ENCODE assay signal across 9 cellular contexts in the genomic region with DNA sequence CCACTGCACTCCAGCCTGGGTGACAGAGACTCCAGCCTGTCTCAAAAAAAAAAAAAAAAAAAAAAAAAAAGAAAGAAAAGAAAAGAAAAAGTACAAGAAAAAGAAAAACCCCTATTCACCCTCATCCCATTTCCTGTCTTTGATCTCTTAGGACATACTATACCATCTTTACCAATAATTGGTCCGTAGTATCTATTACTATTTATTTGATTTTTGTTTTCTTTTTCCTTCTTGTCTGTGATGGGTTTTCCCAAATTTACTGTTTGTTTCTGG. TPM values are rescaled to one million over a fixed set of nuclear protein-coding genes. Genes with fewer than 3 reads are reported as not detected.
DNase-seq lines count a peak whose midpoint lies in the region; ATAC-seq and TF ChIP-seq lines count a peak whose summit lies in the region.
"Had no signal": no experiment of that assay in that cellular context is flagged by ENCODE, and none has a peak within 500 bp of the region (broad histone marks: within the 10 kb centered on the region; RNA-seq: fewer than 3 reads in every experiment).

No MANE protein-coding gene starts in this region.

- H3K4me3 ChIP-seq in CD8-positive, alpha-beta memory T cell (ENCODE audit: low read length), result peak overlapping the region; percentile 96
- no peak overlapping the region for H3K4me3 ChIP-seq in KMS-11 (IDR thresholded peaks at IDR 0.05; ENCODE audit: insufficient read depth, low read depth, low read length)
- peak overlapping the region in 2 of 3 donors; percentile 67 to 83 for H3K4me3 ChIP-seq in breast epithelium
- H3K4me3 ChIP-seq in neuron (ENCODE audit: low read length), result peak overlapping the region; percentile 89

- H3K4me2 ChIP-seq in KMS-11, result peak overlapping the region; percentile 87

- H3K27ac Mint-ChIP-seq in CD8-positive, alpha-beta memory T cell, result peak overlapping the region; percentile 93 to 98 (median 96)

- peaks cover 45 to 59% (median 52%) of the 10 kb centered on the region in 3 donors for H3K4me1 Mint-ChIP-seq in CD8-positive, alpha-beta memory T cell

- DNase-seq in CD8-positive, alpha-beta memory T cell, result no peak
- DNase-seq in breast epithelium (ENCODE audit: low spot score in 2 of 2), result no peak
- no peak for DNase-seq in SK-N-DZ (ENCODE audit: low spot score)
- no peak for DNase-seq in RKO (ENCODE audit: low spot score)
- DNase-seq: cortex of kidney had no signal

- peaks cover 0 to 8% (median 3%) of the 10 kb centered on the region in 5 donors for H3K9me3 Mint-ChIP-seq in CD8-positive, alpha-beta memory T cell

- H3K27ac ChIP-seq in CD8-positive, alpha-beta memory T cell (ENCODE audit: low read depth, low read length), result peak overlapping the region; percentile 87
- H3K27ac ChIP-seq in KMS-11 (peak overlapping the region; percentile 58), breast epithelium (peak overlapping the region in 1 of 2 donors; percentile 88)

- intact Hi-C loops in breast epithelium (cut with DNase I; ENCODE audit: low total_unique reads), result no loop called here

- H3K27me3 ChIP-seq in CD8-positive, alpha-beta memory T cell (ENCODE audit: insufficient read depth, low read length, poor library complexity, severe bottlenecking), result peaks cover 4% of the 10 kb centered on the region
- H3K27me3 ChIP-seq in KMS-11 (ENCODE audit: insufficient read depth, low read depth) (peaks cover 4% of the 10 kb centered on the region; the same call in 1 of the 2 replicates), breast epithelium (no peaks in the 10 kb centered on the region), neuron (ENCODE audit: insufficient read depth, low read length) (no peaks in the 10 kb centered on the region)

- ATAC-seq in GM21360 (IDR thresholded peaks at IDR 0.05; ENCODE audit: unreplicated experiment) (no peak), GM21825 (IDR thresholded peaks at IDR 0.05; ENCODE audit: unreplicated experiment) (no peak)

- no peaks in the 10 kb centered on the region for H4K20me1 ChIP-seq in KMS-11 (ENCODE audit: insufficient read depth)

- peaks cover 0 to 12% (median 0%) of the 10 kb centered on the region in 3 donors for H3K36me3 Mint-ChIP-seq in CD8-positive, alpha-beta memory T cell

- POLR2A ChIA-PET in CD8-positive, alpha-beta memory T cell (lab: Charles Lee), result no interaction called here

- no peaks in the 10 kb centered on the region for H3K36me3 ChIP-seq in CD8-positive, alpha-beta memory T cell (ENCODE audit: insufficient read depth, low read length)
- no peaks in the 10 kb centered on the region for H3K36me3 ChIP-seq in KMS-11 (ENCODE audit: insufficient read depth)
- H3K36me3 ChIP-seq in breast epithelium, result no peaks in the 10 kb centered on the region
- H3K36me3 ChIP-seq in neuron (ENCODE audit: insufficient read depth, low read length), result no peaks in the 10 kb centered on the region

- no peaks in the 10 kb centered on the region for H3K79me2 ChIP-seq in KMS-11 (ENCODE audit: insufficient read depth, low read depth)

- peak overlapping the region; percentile 58; the same call in 1 of the 2 replicates for H3K9ac ChIP-seq in KMS-11

- CTCF ChIA-PET in CD8-positive, alpha-beta memory T cell (lab: Charles Lee), result interaction anchor here (0.7 to 1.3 kb wide), 3 partner anchors 78 to 112 kb away, joined by 3 to 5 read pairs (median 3); no protein-coding TSS in a partner anchor

- H2AFZ ChIP-seq in KMS-11 (ENCODE audit: low read depth) (0 out of 2 replicates have a peak overlapping the region, but pooled peaks have one; percentile 13), neuron (ENCODE audit: low read depth, low read length) (no peak overlapping the region)

- peaks cover 0 to 6% of the 10 kb centered on the region in 2 donors for H3K27me3 Mint-ChIP-seq in CD8-positive, alpha-beta memory T cell

- TF ChIP-seq POLR2A in breast epithelium (IDR thresholded peaks at IDR 0.05), result no peak

- H3K9me3 ChIP-seq in CD8-positive, alpha-beta memory T cell (ENCODE audit: low read length), result no peaks in the 10 kb centered on the region
- H3K9me3 ChIP-seq in breast epithelium, result no peaks in the 10 kb centered on the region
- H3K9me3 ChIP-seq in neuron (ENCODE audit: low read length), result no peaks in the 10 kb centered on the region

- H3K4me1 ChIP-seq in CD8-positive, alpha-beta memory T cell (ENCODE audit: insufficient read depth, low read length), result peaks cover 32% of the 10 kb centered on the region
- H3K4me1 ChIP-seq in KMS-11 (ENCODE audit: low read depth, poor library complexity, severe bottlenecking) (peaks cover 56% of the 10 kb centered on the region), breast epithelium (peaks cover 0 to 7% of the 10 kb centered on the region in 2 donors), neuron (ENCODE audit: insufficient read depth, low read length) (peaks cover 17% of the 10 kb centered on the region)

- H3K4me3 Mint-ChIP-seq in CD8-positive, alpha-beta memory T cell, result peak overlapping the region; percentile 95 to 99 (median 97)

- TF ChIP-seq CTCF in KMS-11 (conservative IDR thresholded peaks at IDR 0.05; ENCODE audit: low read depth, low read length), result no peak
- no peak for TF ChIP-seq CTCF in breast epithelium (IDR thresholded peaks at IDR 0.05)

RNA-seq across cellular contexts. Expression of gene PDIA4, which starts 41.6 kb away (rescaled TPM):
- 10 to 100 TPM; 91.1 to 92.1 TPM for total RNA-seq in CD8-positive, alpha-beta memory T cell
- polyA plus RNA-seq in CD8-positive, alpha-beta memory T cell, result 113 TPM
- total RNA-seq in breast epithelium, result 100 to 1,000 TPM in 1 of 3 donors, 10 to 100 TPM in 2; 53.4 to 101 (median 68.3) TPM
- 98.0 and 104 TPM in 2 replicates for polyA plus RNA-seq in SK-N-DZ (2014; cell fraction: cytosol; rRNA removed)
- polyA plus RNA-seq in SK-N-DZ (2014; cell fraction: nucleus; rRNA removed), result 76.9 and 91.1 TPM in 2 replicates
